In genomic region chrX:134373736-134374135, GRCh38 we compare ENCODE assay signal across 8 cellular contexts. TPM values are rescaled to one million over a fixed set of nuclear protein-coding genes. Genes with fewer than 3 reads are reported as not detected.
DNase-seq lines count a peak whose midpoint lies in the region; ATAC-seq and TF ChIP-seq lines count a peak whose summit lies in the region.

No MANE protein-coding gene starts in this region.

- TF ChIP-seq POLR2A in testis (IDR thresholded peaks at IDR 0.05), result no peak

- peak overlapping the region; percentile 94 for H3K27ac Mint-ChIP-seq in activated CD4-positive, alpha-beta T cell treated with anti-CD3 and anti-CD28 coated beads, Interleukin-2, amount 10 ng/mL, durations not matched to agents 7 days and 5 days
- H3K27ac Mint-ChIP-seq in activated naive CD8-positive, alpha-beta T cell treated with anti-CD3 and anti-CD28 coated beads for 36 hours, result peak overlapping the region; percentile 94

- peak overlapping the region; percentile 62 for H3K4me3 ChIP-seq in kidney epithelial cell (ENCODE audit: low read depth, low read length)
- peak overlapping the region; percentile 70 to 86 for H3K4me3 ChIP-seq in testis

- DNase-seq in activated CD4-positive, alpha-beta T cell treated with anti-CD3 and anti-CD28 coated beads, Interleukin-2, amount 10 ng/mL, durations not matched to agents 7 days and 5 days, result no peak
- no peak for DNase-seq in activated CD4-positive, alpha-beta T cell treated with anti-CD3 and anti-CD28 coated beads for 4 hours
- no peak for DNase-seq in activated naive CD8-positive, alpha-beta T cell treated with anti-CD3 and anti-CD28 coated beads for 36 hours
- DNase-seq in kidney epithelial cell (ENCODE audit: low read depth) (no peak), testis (no peak), T-helper 9 cell (no peak), cerebellar nuclear complex (lab: John Stamatoyannopoulos, UW) (no peak)

- no peak for ATAC-seq in HG03457 (IDR thresholded peaks at IDR 0.05; ENCODE audit: unreplicated experiment)

- H3K4me3 Mint-ChIP-seq in activated CD4-positive, alpha-beta T cell treated with anti-CD3 and anti-CD28 coated beads, Interleukin-2, amount 10 ng/mL, durations not matched to agents 7 days and 5 days, result peak overlapping the region; percentile 96
- H3K4me3 Mint-ChIP-seq in activated naive CD8-positive, alpha-beta T cell treated with anti-CD3 and anti-CD28 coated beads for 36 hours, result peak overlapping the region; percentile 91

- TF ChIP-seq CTCF in kidney epithelial cell (IDR thresholded peaks at IDR 0.05; ENCODE audit: insufficient read depth, low read length, poor library complexity, severe bottlenecking) (no peak), testis (IDR thresholded peaks at IDR 0.05) (no peak)

- H3K27me3 ChIP-seq in kidney epithelial cell (ENCODE audit: control insufficient read depth, insufficient read depth, low read length), result no peaks in the 10 kb centered on the region
- H3K27me3 ChIP-seq in testis, result no peaks in the 10 kb centered on the region

- CTCF ChIA-PET in activated CD4-positive, alpha-beta T cell treated with anti-CD3 and anti-CD28 coated beads, Interleukin-2, amount 10 ng/mL, durations not matched to agents 7 days and 5 days (lab: Charles Lee), result interaction anchor here (1.1 kb wide), 2 partner anchors 9 to 23 kb away, joined by 3 read pairs; no protein-coding TSS in a partner anchor

- H3K36me3 Mint-ChIP-seq in activated CD4-positive, alpha-beta T cell treated with anti-CD3 and anti-CD28 coated beads, Interleukin-2, amount 10 ng/mL, durations not matched to agents 7 days and 5 days (ENCODE audit: low read depth), result peaks cover 3% of the 10 kb centered on the region
- H3K36me3 Mint-ChIP-seq in activated naive CD8-positive, alpha-beta T cell treated with anti-CD3 and anti-CD28 coated beads for 36 hours, result peaks cover 9% of the 10 kb centered on the region

- peak overlapping the region; percentile 87 to 93 for H3K27ac ChIP-seq in testis

- no peaks in the 10 kb centered on the region for H3K27me3 Mint-ChIP-seq in activated CD4-positive, alpha-beta T cell treated with anti-CD3 and anti-CD28 coated beads, Interleukin-2, amount 10 ng/mL, durations not matched to agents 7 days and 5 days
- H3K27me3 Mint-ChIP-seq in activated naive CD8-positive, alpha-beta T cell treated with anti-CD3 and anti-CD28 coated beads for 36 hours, result no peaks in the 10 kb centered on the region

- peaks cover 21% of the 10 kb centered on the region for H3K4me1 Mint-ChIP-seq in activated CD4-positive, alpha-beta T cell treated with anti-CD3 and anti-CD28 coated beads, Interleukin-2, amount 10 ng/mL, durations not matched to agents 7 days and 5 days
- H3K4me1 Mint-ChIP-seq in activated naive CD8-positive, alpha-beta T cell treated with anti-CD3 and anti-CD28 coated beads for 36 hours, result peaks cover 13% of the 10 kb centered on the region

- 0 to 4% methylated on average over 8 of the region's 8 CpGs for WGBS in testis, 2 donors

- no peaks in the 10 kb centered on the region for H3K9me3 Mint-ChIP-seq in activated CD4-positive, alpha-beta T cell treated with anti-CD3 and anti-CD28 coated beads, Interleukin-2, amount 10 ng/mL, durations not matched to agents 7 days and 5 days
- H3K9me3 Mint-ChIP-seq in activated naive CD8-positive, alpha-beta T cell treated with anti-CD3 and anti-CD28 coated beads for 36 hours, result no peaks in the 10 kb centered on the region

- H3K36me3 ChIP-seq in kidney epithelial cell (ENCODE audit: control insufficient read depth, insufficient read depth, low read length), result no peaks in the 10 kb centered on the region
- H3K36me3 ChIP-seq in testis (ENCODE audit: low read depth, missing control alignments), result no peaks in the 10 kb centered on the region

- H3K9me3 ChIP-seq in testis, result no peaks in the 10 kb centered on the region

- POLR2A ChIA-PET in activated CD4-positive, alpha-beta T cell treated with anti-CD3 and anti-CD28 coated beads, Interleukin-2, amount 10 ng/mL, durations not matched to agents 7 days and 5 days (lab: Charles Lee), result no interaction called here

- no peaks in the 10 kb centered on the region for H3K4me1 ChIP-seq in testis

- intact Hi-C loops in testis (cut with DNase I; ENCODE audit: low total_unique reads), result no loop called here

RNA-seq across cellular contexts. Expression of gene PHF6, which starts 0.6 kb away (rescaled TPM):
- 10 to 100 TPM; 35.1 to 43.0 TPM for total RNA-seq in activated CD4-positive, alpha-beta T cell treated with anti-CD3 and anti-CD28 coated beads, Interleukin-2, amount 10 ng/mL, durations not matched to agents 7 days and 5 days
- total RNA-seq in activated naive CD8-positive, alpha-beta T cell treated with anti-CD3 and anti-CD28 coated beads for 36 hours, result 10 to 100 TPM; 70.3 to 74.9 TPM
- total RNA-seq in kidney epithelial cell (29.0 and 32.5 TPM in 2 replicates), testis (10 to 100 TPM; 24.3 to 30.0 TPM)
- 12.4 TPM for polyA plus RNA-seq in testis (ENCODE audit: insufficient read depth, low read depth, low replicate concordance)
